ENCODE assay signal across 17 cellular contexts in the genomic region with DNA sequence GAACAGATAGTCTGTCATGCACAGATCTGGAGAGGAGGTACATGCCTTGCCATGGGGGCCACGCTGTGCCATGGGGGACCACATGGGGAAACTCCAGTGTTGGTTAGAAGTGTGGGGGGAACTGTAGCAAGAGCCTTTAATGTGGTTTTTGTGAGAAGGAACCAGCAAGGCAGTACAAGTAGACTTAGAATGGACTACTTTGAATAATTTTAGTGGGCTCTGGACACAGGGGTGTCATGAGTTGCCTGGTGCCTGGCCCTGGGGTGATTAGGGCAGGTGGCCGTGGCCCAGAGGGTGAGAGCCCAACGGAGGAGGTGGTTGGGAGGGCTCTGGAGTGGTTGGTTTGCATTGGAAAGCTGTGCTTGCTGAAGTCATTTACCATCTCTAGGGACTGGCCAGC.
"Had no signal": no experiment of that assay in that cellular context is flagged by ENCODE, and none has a peak within 500 bp of the region (broad histone marks: within the 10 kb centered on the region; RNA-seq: fewer than 3 reads in every experiment).

No MANE protein-coding gene starts in this region.

- H3K27me3 ChIP-seq: heart left ventricle, transverse colon had no signal

- H3K27ac Mint-ChIP-seq: stimulated activated memory B cell treated with anti-CD40 and anti-IgM and Interleukin-4, amounts not matched to agents 10 μg/mL and 1 μg/mL and 100 μg/mL, for 72 hours had no signal

- H3K36me3 Mint-ChIP-seq: stimulated activated memory B cell treated with anti-CD40 and anti-IgM and Interleukin-4, amounts not matched to agents 10 μg/mL and 1 μg/mL and 100 μg/mL, for 72 hours had no signal

- ATAC-seq: heart left ventricle; left lobe of liver; naive thymus-derived CD8-positive, alpha-beta T cell; right cardiac atrium; stimulated activated memory B cell treated with anti-CD40 and anti-IgM and Interleukin-4, amounts not matched to agents 10 μg/mL and 1 μg/mL and 100 μg/mL, for 72 hours had no signal

- H3K4me3 ChIP-seq: coronary artery, heart left ventricle, smooth muscle cell, transverse colon had no signal

- H3K36me3 ChIP-seq: heart left ventricle, neutrophil, transverse colon had no signal

- H3K4me3 Mint-ChIP-seq: naive thymus-derived CD8-positive, alpha-beta T cell; stimulated activated memory B cell treated with anti-CD40 and anti-IgM and Interleukin-4, amounts not matched to agents 10 μg/mL and 1 μg/mL and 100 μg/mL, for 72 hours had no signal

- DNase-seq: activated CD4-positive, alpha-beta T cell treated with anti-CD3 and anti-CD28 coated beads, Interleukin-2, amount 50 U/mL, for 4 hours; activated CD8-positive, alpha-beta memory T cell treated with anti-CD3 and anti-CD28 coated beads, Interleukin-2, amount 50 U/mL, for 4 hours; activated naive CD4-positive, alpha-beta T cell; caudate nucleus; effector CD4-positive, alpha-beta T cell; heart left ventricle; islet precursor cell; mammary epithelial cell; naive thymus-derived CD8-positive, alpha-beta T cell; right cardiac atrium; substantia nigra; transverse colon had no signal
